11 cellular contexts compared by ENCODE assay signal in the genomic region with DNA sequence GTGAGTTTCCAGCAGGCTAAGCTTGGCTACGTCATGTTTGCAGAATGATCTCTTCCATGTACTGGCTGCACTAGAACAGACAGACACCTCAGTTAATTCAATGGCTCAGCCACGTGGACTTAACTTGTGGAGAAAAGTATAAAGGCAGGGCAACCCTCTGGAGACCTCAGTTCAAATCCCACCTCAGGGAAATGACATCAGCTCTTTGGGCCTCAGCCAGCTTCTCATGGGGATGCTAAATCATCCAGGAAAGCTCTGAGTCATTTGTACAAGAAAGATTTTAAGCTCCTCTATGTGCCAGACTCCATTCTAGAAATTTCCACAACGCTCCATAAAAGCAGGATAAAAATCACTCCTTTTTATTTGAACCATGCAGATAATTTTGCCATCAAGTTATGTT.
DNase-seq lines count a peak whose midpoint lies in the region; ATAC-seq, FAIRE-seq and TF ChIP-seq lines count a peak whose summit lies in the region.
"Had no signal": no experiment of that assay in that cellular context is flagged by ENCODE, and none has a peak within 500 bp of the region (broad histone marks: within the 10 kb centered on the region; RNA-seq: fewer than 3 reads in every experiment).

No MANE protein-coding gene starts in this region.

- TF ChIP-seq CTCF in HFF-Myc (IDR thresholded peaks at IDR 0.05; ENCODE audit: low read depth, low read length, missing control alignments): no peak
- TF ChIP-seq CTCF in glutamatergic neuron (IDR thresholded peaks at IDR 0.05; ENCODE audit: partially characterized antibody, unreplicated experiment): no peak

- H3K36me3 Mint-ChIP-seq in glutamatergic neuron (ENCODE audit: unreplicated experiment): no peaks in the 10 kb centered on the region

- FAIRE-seq in TTC549 (lab: Jason Lieb, UNC): peak; percentile 95

- H3K27me3 Mint-ChIP-seq in glutamatergic neuron (ENCODE audit: unreplicated experiment): no peaks in the 10 kb centered on the region
- H3K27me3 Mint-ChIP-seq: activated CD4-positive, alpha-beta T cell treated with anti-CD3 and anti-CD28 coated beads, Interleukin-2, amount 10 ng/mL, durations not matched to agents 7 days and 5 days had no signal

- H3K4me3 Mint-ChIP-seq in glutamatergic neuron (ENCODE audit: unreplicated experiment): peak overlapping the region; percentile 30
- H3K4me3 Mint-ChIP-seq: activated CD4-positive, alpha-beta T cell treated with anti-CD3 and anti-CD28 coated beads, Interleukin-2, amount 10 ng/mL, durations not matched to agents 7 days and 5 days had no signal

- peak overlapping the region; percentile 64 for H3K27ac Mint-ChIP-seq in glutamatergic neuron (ENCODE audit: unreplicated experiment)
- H3K27ac Mint-ChIP-seq: activated CD4-positive, alpha-beta T cell treated with anti-CD3 and anti-CD28 coated beads, Interleukin-2, amount 10 ng/mL, durations not matched to agents 7 days and 5 days had no signal

- H3K9me3 Mint-ChIP-seq in glutamatergic neuron (ENCODE audit: unreplicated experiment): no peaks in the 10 kb centered on the region
- H3K9me3 Mint-ChIP-seq: activated CD4-positive, alpha-beta T cell treated with anti-CD3 and anti-CD28 coated beads, Interleukin-2, amount 10 ng/mL, durations not matched to agents 7 days and 5 days had no signal

- H3K4me1 Mint-ChIP-seq in glutamatergic neuron (ENCODE audit: low read depth, unreplicated experiment): peaks cover 19% of the 10 kb centered on the region
- H3K4me1 Mint-ChIP-seq: activated CD4-positive, alpha-beta T cell treated with anti-CD3 and anti-CD28 coated beads, Interleukin-2, amount 10 ng/mL, durations not matched to agents 7 days and 5 days had no signal

- no peak overlapping the region for H3K4me3 ChIP-seq in HFF-Myc (replicated peaks; ENCODE audit: low read depth, low read length)
- H3K4me3 ChIP-seq: ascending aorta had no signal

- no peak for ATAC-seq in GM18858 (IDR thresholded peaks at IDR 0.05; ENCODE audit: unreplicated experiment)

- peak; percentile 13 for DNase-seq in AG08396 (ENCODE audit: low spot score)
- peak; percentile 56 for DNase-seq in HFF-Myc (ENCODE audit: extremely low read depth, low read depth)
- DNase-seq in glutamatergic neuron: no peak
- DNase-seq in stimulated activated naive CD4-positive, alpha-beta T cell (lab: John Stamatoyannopoulos, UW): no peak
- no peak for DNase-seq in NCI-H345 treated with DMSO at 0.1 percent for 48 hours (lab: John Stamatoyannopoulos, UW; ENCODE audit: unreplicated experiment)
- no peak for DNase-seq in NCI-H2196 (lab: John Stamatoyannopoulos, UW; ENCODE audit: unreplicated experiment)
- DNase-seq: activated CD4-positive, alpha-beta T cell treated with anti-CD3 and anti-CD28 coated beads, Interleukin-2, amount 10 ng/mL, durations not matched to agents 7 days and 5 days; occipital lobe had no signal

Comparison
In these comparisons a context has a peak if more than half of its experiments do, and no peak if none do; other contexts are left out.
1. DNase-seq: peak in AG08396 (single experiment) and HFF-Myc (single experiment); none in glutamatergic neuron (single experiment), stimulated activated naive CD4-positive, alpha-beta T cell (0 of 6), NCI-H345 treated with DMSO at 0.1 percent for 48 hours (single experiment) and NCI-H2196 (single experiment).